15 cellular contexts compared by ENCODE assay signal in genomic region chr6:53333439-53334408, GRCh38. TPM values are rescaled to one million over a fixed set of nuclear protein-coding genes. Genes with fewer than 3 reads are reported as not detected.
DNase-seq lines count a peak whose midpoint lies in the region; ATAC-seq and TF ChIP-seq lines count a peak whose summit lies in the region.
"Had no signal": no experiment of that assay in that cellular context is flagged by ENCODE, and none has a peak within 500 bp of the region (broad histone marks: within the 10 kb centered on the region; RNA-seq: fewer than 3 reads in every experiment).

No MANE protein-coding gene starts in this region.

- no peak for TF ChIP-seq POLR2A in erythroblast (IDR thresholded peaks at IDR 0.05; ENCODE audit: low read length)

- H3K27me3 Mint-ChIP-seq in activated CD4-positive, alpha-beta T cell treated with anti-CD3 and anti-CD28 coated beads for 36 hours, result no peaks in the 10 kb centered on the region
- no peaks in the 10 kb centered on the region for H3K27me3 Mint-ChIP-seq in activated naive CD8-positive, alpha-beta T cell treated with anti-CD3 and anti-CD28 coated beads, Interleukin-2, amount 10 ng/mL, durations not matched to agents 7 days and 5 days
- no peaks in the 10 kb centered on the region for H3K27me3 Mint-ChIP-seq in natural killer cell (ENCODE audit: low read depth in 2 of 2)

- H3K9me3 ChIP-seq in OCI-LY1 (ENCODE audit: low read length), result 0 out of 2 replicates have a peak, but pooled peaks cover 4% of the 10 kb centered on the region
- H3K9me3 ChIP-seq: suprapubic skin had no signal

- peaks cover 65% of the 10 kb centered on the region for H3K4me1 ChIP-seq in OCI-LY1 (ENCODE audit: insufficient read depth, low read length, severe bottlenecking)

- H3K36me3 Mint-ChIP-seq in activated CD4-positive, alpha-beta T cell treated with anti-CD3 and anti-CD28 coated beads for 36 hours (ENCODE audit: low read depth), result peaks cover 40% of the 10 kb centered on the region
- H3K36me3 Mint-ChIP-seq in activated naive CD8-positive, alpha-beta T cell treated with anti-CD3 and anti-CD28 coated beads, Interleukin-2, amount 10 ng/mL, durations not matched to agents 7 days and 5 days, result peaks cover 21% of the 10 kb centered on the region
- no peaks in the 10 kb centered on the region for H3K36me3 Mint-ChIP-seq in natural killer cell

- H3K79me2 ChIP-seq in OCI-LY1 (ENCODE audit: insufficient read depth, low read length), result peaks cover 95% of the 10 kb centered on the region

- intact Hi-C loops in activated CD4-positive, alpha-beta T cell treated with anti-CD3 and anti-CD28 coated beads for 36 hours (cut with DNase I, micrococcal nuclease), result no loop called here
- intact Hi-C loops in natural killer cell (cut with micrococcal nuclease), result loop anchor here (2.0 kb wide), 1 partner anchor 21 kb away; no protein-coding TSS in a partner anchor

- peaks cover 4% of the 10 kb centered on the region for H3K9me3 Mint-ChIP-seq in activated CD4-positive, alpha-beta T cell treated with anti-CD3 and anti-CD28 coated beads for 36 hours (ENCODE audit: low read depth)
- peaks cover 2% of the 10 kb centered on the region for H3K9me3 Mint-ChIP-seq in activated naive CD8-positive, alpha-beta T cell treated with anti-CD3 and anti-CD28 coated beads, Interleukin-2, amount 10 ng/mL, durations not matched to agents 7 days and 5 days
- no peaks in the 10 kb centered on the region for H3K9me3 Mint-ChIP-seq in natural killer cell

- H3K4me1 Mint-ChIP-seq in activated CD4-positive, alpha-beta T cell treated with anti-CD3 and anti-CD28 coated beads for 36 hours, result peaks cover 79% of the 10 kb centered on the region
- peaks cover 57% of the 10 kb centered on the region for H3K4me1 Mint-ChIP-seq in activated naive CD8-positive, alpha-beta T cell treated with anti-CD3 and anti-CD28 coated beads, Interleukin-2, amount 10 ng/mL, durations not matched to agents 7 days and 5 days
- peaks cover 77 to 79% of the 10 kb centered on the region in 2 donors for H3K4me1 Mint-ChIP-seq in natural killer cell

- peak overlapping the region; percentile 47 for H3K27ac ChIP-seq in OCI-LY1 (ENCODE audit: low read depth, low read length, poor library complexity, severe bottlenecking)
- H3K27ac ChIP-seq: suprapubic skin had no signal

- TF ChIP-seq CTCF in OCI-LY1 (IDR thresholded peaks at IDR 0.05; ENCODE audit: low read length), result no peak
- TF ChIP-seq CTCF in natural killer cell (IDR thresholded peaks at IDR 0.05), result no peak

- POLR2A ChIA-PET in activated CD4-positive, alpha-beta T cell treated with anti-CD3 and anti-CD28 coated beads for 36 hours (lab: Charles Lee), result no interaction called here
- POLR2A ChIA-PET in activated naive CD8-positive, alpha-beta T cell treated with anti-CD3 and anti-CD28 coated beads, Interleukin-2, amount 10 ng/mL, durations not matched to agents 7 days and 5 days (lab: Charles Lee), result no interaction called here

- H2AFZ ChIP-seq in OCI-LY1 (ENCODE audit: low read length), result no peak overlapping the region

- H3K36me3 ChIP-seq in OCI-LY1 (ENCODE audit: insufficient read depth, low read length), result peaks cover 31% of the 10 kb centered on the region
- H3K36me3 ChIP-seq: suprapubic skin had no signal

- peak overlapping the region; percentile 1 for H3K4me3 ChIP-seq in OCI-LY1 (ENCODE audit: low read depth, low read length, poor library complexity, severe bottlenecking)
- H3K4me3 ChIP-seq: suprapubic skin had no signal

- ATAC-seq in activated CD4-positive, alpha-beta T cell treated with anti-CD3 and anti-CD28 coated beads for 36 hours, result no peak
- ATAC-seq in activated naive CD8-positive, alpha-beta T cell treated with anti-CD3 and anti-CD28 coated beads, Interleukin-2, amount 10 ng/mL, durations not matched to agents 7 days and 5 days (ENCODE audit: low read depth), result no peak
- no peak for ATAC-seq in natural killer cell
- no peak for ATAC-seq in GM21723 (IDR thresholded peaks at IDR 0.05; ENCODE audit: unreplicated experiment)

- H3K4me2 ChIP-seq in OCI-LY1 (ENCODE audit: low read length), result peak overlapping the region; percentile 19; the same call in 1 of the 2 replicates

- no peaks in the 10 kb centered on the region for H4K20me1 ChIP-seq in OCI-LY1 (ENCODE audit: insufficient read depth, low read length)

- no peak for DNase-seq in activated CD4-positive, alpha-beta T cell treated with anti-CD3 and anti-CD28 coated beads for 36 hours
- no peak for DNase-seq in activated CD4-positive, alpha-beta T cell treated with anti-CD3 and anti-CD28 coated beads, Interleukin-2, amount 50 U/mL, for 48 hours
- no peak for DNase-seq in activated naive CD8-positive, alpha-beta T cell treated with anti-CD3 and anti-CD28 coated beads, Interleukin-2, amount 10 ng/mL, durations not matched to agents 7 days and 5 days
- no peak for DNase-seq in natural killer cell
- no peak for DNase-seq in erythroblast (lab: John Stamatoyannopoulos, UW)
- no peak for DNase-seq in NCI-H1092 (lab: John Stamatoyannopoulos, UW)
- DNase-seq: DMS153, Kasumi-1, NCI-H187 treated with DMSO at 0.1 percent for 48 hours, NCI-H774, nucleus accumbens, Right ventricle myocardium superior had no signal

- no peaks in the 10 kb centered on the region for H3K9me2 ChIP-seq in OCI-LY1 (ENCODE audit: low read depth, low read length)

- peak overlapping the region; percentile 14 for H3K4me3 Mint-ChIP-seq in activated CD4-positive, alpha-beta T cell treated with anti-CD3 and anti-CD28 coated beads for 36 hours
- H3K4me3 Mint-ChIP-seq in activated naive CD8-positive, alpha-beta T cell treated with anti-CD3 and anti-CD28 coated beads, Interleukin-2, amount 10 ng/mL, durations not matched to agents 7 days and 5 days, result peak overlapping the region; percentile 58
- peak overlapping the region; percentile 76 for H3K4me3 Mint-ChIP-seq in natural killer cell

- CTCF ChIA-PET in activated CD4-positive, alpha-beta T cell treated with anti-CD3 and anti-CD28 coated beads for 36 hours (lab: Charles Lee), result interaction anchor here (0.6 kb wide), 1 partner anchor 106 kb away, joined by 3 read pairs; no protein-coding TSS in a partner anchor

- H3K27ac Mint-ChIP-seq in activated CD4-positive, alpha-beta T cell treated with anti-CD3 and anti-CD28 coated beads for 36 hours, result peak overlapping the region; percentile 92
- peak overlapping the region; percentile 81 for H3K27ac Mint-ChIP-seq in activated naive CD8-positive, alpha-beta T cell treated with anti-CD3 and anti-CD28 coated beads, Interleukin-2, amount 10 ng/mL, durations not matched to agents 7 days and 5 days
- H3K27ac Mint-ChIP-seq in natural killer cell, result peak overlapping the region; percentile 98 to 99

- H3K27me3 ChIP-seq in OCI-LY1 (ENCODE audit: insufficient read depth, low read length), result no peaks in the 10 kb centered on the region
- H3K27me3 ChIP-seq: suprapubic skin had no signal

- H3F3A ChIP-seq in OCI-LY1 (ENCODE audit: insufficient read depth, low read length), result 0 out of 2 replicates have a peak, but pooled peaks cover 3% of the 10 kb centered on the region

- H3K9ac ChIP-seq in OCI-LY1 (ENCODE audit: low read length), result no peak overlapping the region; the same call in 1 of the 2 replicates

RNA-seq across cellular contexts. Expression of gene ELOVL5, which starts 15.0 kb away (rescaled TPM):
- total RNA-seq in activated CD4-positive, alpha-beta T cell treated with anti-CD3 and anti-CD28 coated beads for 36 hours, result 100 to 1,000 TPM in 1 of 2 experiments, 10 to 100 TPM in 1; 98.1 to 106 TPM
- 100 to 1,000 TPM; 101 to 110 TPM for total RNA-seq in activated naive CD8-positive, alpha-beta T cell treated with anti-CD3 and anti-CD28 coated beads, Interleukin-2, amount 10 ng/mL, durations not matched to agents 7 days and 5 days
- total RNA-seq in natural killer cell, result 10 to 100 TPM; 72.1 to 99.5 (median 73.7) TPM

Comparison
In these comparisons a context has a peak if more than half of its experiments do, and no peak if none do; other contexts are left out.
1. H3K4me3 Mint-ChIP-seq: peak in every context shown above with its lines; median percentile 76 in natural killer cell; 58 in activated naive CD8-positive, alpha-beta T cell treated with anti-CD3 and anti-CD28 coated beads, Interleukin-2, amount 10 ng/mL, durations not matched to agents 7 days and 5 days; 14 in activated CD4-positive, alpha-beta T cell treated with anti-CD3 and anti-CD28 coated beads for 36 hours.